In the genomic region with DNA sequence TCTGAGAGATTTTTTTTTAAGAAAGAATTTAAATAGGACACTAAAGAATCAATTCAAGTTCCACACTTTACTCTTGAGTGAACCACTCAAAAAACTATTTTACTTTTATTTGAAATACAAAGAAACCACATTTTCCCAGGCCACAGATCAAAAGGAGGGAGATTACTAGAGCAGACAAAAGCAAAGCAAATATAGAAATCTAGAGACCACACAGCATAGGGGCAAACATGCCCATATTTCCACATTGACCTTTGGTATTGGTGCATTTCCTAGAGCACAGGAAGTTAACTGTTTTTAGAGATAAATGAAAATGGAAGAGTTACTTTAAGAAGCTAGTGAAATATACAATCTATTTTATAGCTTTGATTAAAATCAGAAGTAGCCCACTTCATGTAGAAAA, we compare ENCODE assay signal across 22 cellular contexts.
"Had no signal": no experiment of that assay in that cellular context is flagged by ENCODE, and none has a peak within 500 bp of the region (broad histone marks: within the 10 kb centered on the region; RNA-seq: fewer than 3 reads in every experiment).

No MANE protein-coding gene starts in this region.

- ATAC-seq: left colon; psoas muscle; sciatic nerve; stimulated activated naive B cell treated with anti-CD40 and anti-IgM and Interleukin-4, amounts not matched to agents 10 μg/mL and 1 μg/mL and 100 μg/mL, for 72 hours; stimulated activated naive CD8-positive, alpha-beta T cell treated with anti-CD3 and anti-CD28 coated beads, Interleukin-15, amount 100 ng/mL, for 72 hours; upper lobe of right lung had no signal

- H3K9me3 ChIP-seq: neutrophil, psoas muscle, spleen, testis, tibial nerve, upper lobe of right lung had no signal

- H3K27ac Mint-ChIP-seq: stimulated activated naive B cell treated with anti-CD40 and anti-IgM and Interleukin-4, amounts not matched to agents 10 μg/mL and 1 μg/mL and 100 μg/mL, for 72 hours had no signal

- H3K27me3 Mint-ChIP-seq: naive B cell; stimulated activated naive B cell treated with anti-CD40 and anti-IgM and Interleukin-4, amounts not matched to agents 10 μg/mL and 1 μg/mL and 100 μg/mL, for 72 hours; stimulated activated naive CD8-positive, alpha-beta T cell treated with anti-CD3 and anti-CD28 coated beads, Interleukin-15, amount 100 ng/mL, for 72 hours had no signal

- H3K27me3 ChIP-seq: dorsolateral prefrontal cortex, hepatocyte, neutrophil, spleen, testis, tibial nerve, upper lobe of right lung had no signal

- H3K9me3 Mint-ChIP-seq: naive B cell; stimulated activated naive B cell treated with anti-CD40 and anti-IgM and Interleukin-4, amounts not matched to agents 10 μg/mL and 1 μg/mL and 100 μg/mL, for 72 hours; stimulated activated naive CD8-positive, alpha-beta T cell treated with anti-CD3 and anti-CD28 coated beads, Interleukin-15, amount 100 ng/mL, for 72 hours had no signal

- H3K27ac ChIP-seq: dorsolateral prefrontal cortex, hepatocyte, neutrophil, psoas muscle, spleen, testis, tibial nerve, upper lobe of right lung had no signal

- DNase-seq: cortex of kidney; dorsolateral prefrontal cortex; effector CD8-positive, alpha-beta T cell; foreskin melanocyte; head of caudate nucleus; left colon; mesendoderm; naive B cell; psoas muscle; retina; spleen; stimulated activated CD4-positive, alpha-beta T cell treated with anti-CD3 and anti-CD28 coated beads, Interleukin-15, amount 100 ng/mL, for 24 hours; stimulated activated CD4-positive, alpha-beta T cell treated with anti-CD3 and anti-CD28 coated beads, Interleukin-1b, Interleukin-23, amount 100 ng/mL, for 48 hours; stimulated activated CD4-positive, alpha-beta T cell treated with anti-CD3 and anti-CD28 coated beads, Interleukin-4, amount 100 ng/mL, for 24 hours; stimulated activated naive B cell treated with anti-CD40 and anti-IgM and Interleukin-4, amounts not matched to agents 10 μg/mL and 1 μg/mL and 100 μg/mL, for 72 hours; stimulated activated naive CD8-positive, alpha-beta T cell treated with anti-CD3 and anti-CD28 coated beads, Interleukin-15, amount 100 ng/mL, for 72 hours; testis; upper lobe of right lung had no signal

- H3K4me1 Mint-ChIP-seq: naive B cell had no signal

- H3K4me3 Mint-ChIP-seq: naive B cell; stimulated activated naive B cell treated with anti-CD40 and anti-IgM and Interleukin-4, amounts not matched to agents 10 μg/mL and 1 μg/mL and 100 μg/mL, for 72 hours; stimulated activated naive CD8-positive, alpha-beta T cell treated with anti-CD3 and anti-CD28 coated beads, Interleukin-15, amount 100 ng/mL, for 72 hours had no signal
